8 cellular contexts compared by ENCODE assay signal in the genomic region with DNA sequence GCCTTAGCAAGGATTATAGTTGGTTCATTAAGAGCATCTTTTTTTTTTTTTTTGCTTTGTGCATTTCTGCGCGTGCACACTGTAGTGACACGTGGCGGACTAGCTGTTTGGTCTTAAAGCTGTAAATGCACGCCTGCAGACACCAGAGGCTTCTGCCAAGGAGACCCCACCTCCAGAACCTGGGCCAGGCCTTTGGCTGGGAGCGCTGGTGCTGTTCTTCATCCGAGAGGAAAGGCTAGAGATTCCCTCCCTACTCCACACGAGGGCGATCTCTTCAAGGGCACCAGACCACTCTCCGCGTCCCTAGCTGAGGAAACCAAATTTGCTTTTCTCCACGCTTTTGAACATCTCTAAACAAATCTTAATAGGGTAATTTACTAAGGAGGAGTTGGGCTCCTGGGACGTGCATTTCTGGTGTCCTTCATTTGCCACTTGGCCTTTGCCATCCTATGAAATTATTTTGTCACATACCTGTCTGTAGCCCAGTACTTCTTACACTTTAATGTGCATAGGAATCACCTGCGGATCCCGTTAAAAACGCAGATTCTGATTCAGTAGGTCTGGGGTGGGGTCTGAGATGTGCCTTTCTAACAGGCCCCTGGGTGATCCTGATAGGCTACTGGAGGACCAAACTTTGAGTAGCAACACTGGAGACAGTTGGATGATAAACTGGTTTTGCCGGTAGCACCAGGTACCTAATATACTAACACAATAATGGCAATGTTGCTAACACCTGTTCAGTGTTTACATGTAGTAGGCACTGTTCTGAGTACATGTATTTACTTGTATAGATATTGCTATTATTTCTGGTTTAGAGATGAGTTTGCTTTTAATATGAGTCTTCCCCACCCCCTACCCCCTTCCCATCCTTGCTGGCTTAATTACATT. TPM values are rescaled to one million over a fixed set of nuclear protein-coding genes. Genes with fewer than 3 reads are reported as not detected.
DNase-seq lines count a peak whose midpoint lies in the region; ATAC-seq, FAIRE-seq and TF ChIP-seq lines count a peak whose summit lies in the region.

No MANE protein-coding gene starts in this region.

- peaks cover 11% of the 10 kb centered on the region for H3K9me3 Mint-ChIP-seq in activated CD4-positive, alpha-beta memory T cell treated with anti-CD3 and anti-CD28 coated beads for 36 hours

- H3K4me1 ChIP-seq in spleen, result peaks cover 0 to 29% (median 21%) of the 10 kb centered on the region in 6 donors

- peaks cover 9% of the 10 kb centered on the region for H3K4me1 Mint-ChIP-seq in activated CD4-positive, alpha-beta memory T cell treated with anti-CD3 and anti-CD28 coated beads for 36 hours (ENCODE audit: low read depth)

- H3K27ac ChIP-seq in spleen, result no peak overlapping the region

- H3K4me3 ChIP-seq in fibroblast of villous mesenchyme (ENCODE audit: low read depth, low read length), result no peak overlapping the region
- H3K4me3 ChIP-seq in spleen, result no peak overlapping the region

- H3K9me3 ChIP-seq in spleen, result peaks cover 0 to 12% (median 2%) of the 10 kb centered on the region in 8 donors

- CTCF ChIA-PET in activated CD4-positive, alpha-beta memory T cell treated with anti-CD3 and anti-CD28 coated beads for 36 hours (lab: Charles Lee), result interaction anchor here (0.6 to 2.0 kb wide), 7 partner anchors 15 to 656 kb away, joined by 3 to 9 read pairs (median 4); no protein-coding TSS in a partner anchor

- FAIRE-seq in GM12891 (lab: Jason Lieb, UNC), result peak; percentile 26

- DNase-seq in AG08396 (ENCODE audit: low spot score) (peak; percentile 80), GM12891 (ENCODE audit: insufficient read length, low spot score) (peak; percentile 42), NCI-H2227 (lab: John Stamatoyannopoulos, UW; ENCODE audit: unreplicated experiment) (peak; percentile 82), fibroblast of villous mesenchyme (ENCODE audit: low read depth) (peak; percentile 40), posterior cingulate gyrus (peak in 6 of 10 donors; percentile 16 to 86 (median 51)), spleen (no peak)
- DNase-seq in activated CD4-positive, alpha-beta memory T cell treated with anti-CD3 and anti-CD28 coated beads for 36 hours, result peak; percentile 56

- 15 to 19% (median 17%) methylated on average over 17 of the region's 17 CpGs for WGBS in spleen, 5 donors

- no peak for TF ChIP-seq POLR2A in GM12891 (IDR thresholded peaks at IDR 0.05; ENCODE audit: low read depth, low read length)
- no peak for TF ChIP-seq POLR2A in spleen (IDR thresholded peaks at IDR 0.05)

- H3K36me3 ChIP-seq in spleen, result no peaks in the 10 kb centered on the region

- no peak overlapping the region for H3K4me3 Mint-ChIP-seq in activated CD4-positive, alpha-beta memory T cell treated with anti-CD3 and anti-CD28 coated beads for 36 hours

- H3K27ac Mint-ChIP-seq in activated CD4-positive, alpha-beta memory T cell treated with anti-CD3 and anti-CD28 coated beads for 36 hours, result no peak overlapping the region

- ATAC-seq in HG03103 (IDR thresholded peaks at IDR 0.05; ENCODE audit: low read depth, unreplicated experiment), result peak; percentile 75

- no peaks in the 10 kb centered on the region for H3K36me3 Mint-ChIP-seq in activated CD4-positive, alpha-beta memory T cell treated with anti-CD3 and anti-CD28 coated beads for 36 hours

- peaks cover 59% of the 10 kb centered on the region for H3K27me3 Mint-ChIP-seq in activated CD4-positive, alpha-beta memory T cell treated with anti-CD3 and anti-CD28 coated beads for 36 hours

- H3K27me3 ChIP-seq in spleen (replicated peaks in 1 of 7), result peaks cover 0 to 64% (median 41%) of the 10 kb centered on the region in 7 donors

- intact Hi-C loops in activated CD4-positive, alpha-beta memory T cell treated with anti-CD3 and anti-CD28 coated beads for 36 hours (cut with micrococcal nuclease), result no loop called here
- intact Hi-C loops in posterior cingulate gyrus (cut with DNase I), result no loop called here
- intact Hi-C loops in spleen (cut with DNase I; ENCODE audit: low total_unique reads), result no loop called here

- TF ChIP-seq CTCF in fibroblast of villous mesenchyme (IDR thresholded peaks at IDR 0.05; ENCODE audit: insufficient read depth, low read depth, low read length), result peak; percentile 78
- peak in 5 of 11 experiments; percentile 43 to 54 (median 51) for TF ChIP-seq CTCF in spleen (IDR thresholded peaks at IDR 0.05 in 8 of 11, conservative IDR thresholded peaks at IDR 0.05 in 3 of 11)

- POLR2A ChIA-PET in activated CD4-positive, alpha-beta memory T cell treated with anti-CD3 and anti-CD28 coated beads for 36 hours (lab: Charles Lee), result no interaction called here

TF ChIP-seq in GM12891, 5 proteins besides CTCF, POLR2A, EP300 and RAD21:
- TF ChIP-seq POLR2AphosphoS5 (IDR thresholded peaks at IDR 0.05; ENCODE audit: low read depth, low read length) (no peak), TAF1 (IDR thresholded peaks at IDR 0.05; ENCODE audit: low read depth, low read length) (no peak)

RNA-seq across cellular contexts. Expression of a gene that starts 1.3 kb away (rescaled TPM):
- polyA plus RNA-seq in GM12891 (2012; ENCODE audit: low read depth, missing spikeins), result not detected
- total RNA-seq in activated CD4-positive, alpha-beta memory T cell treated with anti-CD3 and anti-CD28 coated beads for 36 hours, result not detected
- total RNA-seq in fibroblast of villous mesenchyme (not detected in 2 replicates), spleen (under 1 TPM in 6 of 7 donors, not detected in 1; 0.10 to 0.88 (median 0.60) TPM)
- polyA plus RNA-seq in spleen, result under 1 TPM; 0.02 to 0.22 (median 0.17) TPM
